Comparison of ENCODE assay signal across 1 cellular context in genomic region chr1:222441006-222441620, GRCh38.
TF ChIP-seq lines count a peak whose summit lies in the region.

No MANE protein-coding gene starts in this region.

TF ChIP-seq in SK-N-SH, 30 proteins besides CTCF, POLR2A, EP300 and RAD21 (continued from another document):
- TF ChIP-seq USF2 (IDR thresholded peaks at IDR 0.05; ENCODE audit: borderline replicate concordance, low read depth, low read length) (no peak), USF1 (IDR thresholded peaks at IDR 0.05; ENCODE audit: borderline replicate concordance, low read depth) (no peak), FOSL2 (IDR thresholded peaks at IDR 0.05; ENCODE audit: borderline replicate concordance, low read depth) (no peak), MXI1 (IDR thresholded peaks at IDR 0.05; ENCODE audit: low read depth, low read length) (no peak), RFX5 (IDR thresholded peaks at IDR 0.05; ENCODE audit: low read length) (no peak), NFIC (IDR thresholded peaks at IDR 0.05; ENCODE audit: borderline replicate concordance) (no peak), CHD2 (IDR thresholded peaks at IDR 0.05; ENCODE audit: low read length, partially characterized antibody) (no peak), JUND (IDR thresholded peaks at IDR 0.05) (no peak)
TF ChIP-seq in SK-N-SH: peak in this region for 0.
